ENCODE assay signal across 1 cellular context in genomic region chr1:16926491-16927195, GRCh38.
TF ChIP-seq lines count a peak whose summit lies in the region.

No MANE protein-coding gene starts in this region.

TF ChIP-seq in GM23338, 12 proteins besides CTCF, POLR2A, EP300 and RAD21 (continued from another document):
- no peak for TF ChIP-seq ZNF331 (CRISPR knock-in tag; IDR thresholded peaks at IDR 0.05; ENCODE audit: low read depth)
- no peak for TF ChIP-seq JUNB (IDR thresholded peaks at IDR 0.05; ENCODE audit: unreplicated experiment)
- no peak for TF ChIP-seq REST (IDR thresholded peaks at IDR 0.05; ENCODE audit: unreplicated experiment)
- TF ChIP-seq EZH2 (IDR thresholded peaks at IDR 0.05; ENCODE audit: low read depth, unreplicated experiment), result no peak
TF ChIP-seq in GM23338: peak in this region for 0.
